1 cellular context compared by ENCODE assay signal in genomic region chr10:114239117-114239993, GRCh38.
TF ChIP-seq lines count a peak whose summit lies in the region.

Gene VWA2, plus strand, starts transcription at chr10:114239254. Its CDS starts 9,460 bp downstream, at chr10:114248714.

TF ChIP-seq in HEK293, 187 proteins besides CTCF, POLR2A, EP300 and RAD21 (continued from another document):
- TF ChIP-seq HOXD13 (CRISPR knock-in tag; IDR thresholded peaks at IDR 0.05; ENCODE audit: borderline replicate concordance): no peak
- TF ChIP-seq ZNF645 (tag by site-specific recombination; IDR thresholded peaks at IDR 0.05): no peak
- TF ChIP-seq HOXA7 (CRISPR knock-in tag; IDR thresholded peaks at IDR 0.05; ENCODE audit: borderline replicate concordance): no peak
- TF ChIP-seq SALL2 (tag by site-specific recombination; IDR thresholded peaks at IDR 0.05; ENCODE audit: borderline replicate concordance): no peak
- no peak for TF ChIP-seq ZNF747 (tag by site-specific recombination; IDR thresholded peaks at IDR 0.05)
- TF ChIP-seq ZEB2 (tag by site-specific recombination; IDR thresholded peaks at IDR 0.05): peak; percentile 44; the same call in 1 of the 2 replicates
- no peak for TF ChIP-seq ZNF18 (tag by site-specific recombination; IDR thresholded peaks at IDR 0.05)
- TF ChIP-seq ZNF501 (tag by site-specific recombination; IDR thresholded peaks at IDR 0.05): 0 out of 2 replicates have a peak, but pooled peaks have one; percentile 35
- TF ChIP-seq ZNF777 (tag by site-specific recombination; IDR thresholded peaks at IDR 0.05; ENCODE audit: borderline replicate concordance): no peak
- TF ChIP-seq ZNF223 (tag by site-specific recombination; IDR thresholded peaks at IDR 0.05): no peak
- TF ChIP-seq ZNF133 (tag by site-specific recombination; IDR thresholded peaks at IDR 0.05): no peak
- TF ChIP-seq ZNF426 (tag by site-specific recombination; IDR thresholded peaks at IDR 0.05): 0 out of 2 replicates have a peak, but pooled peaks have one; percentile 6
- no peak for TF ChIP-seq GLI2 (tag by site-specific recombination; IDR thresholded peaks at IDR 0.05; ENCODE audit: borderline replicate concordance, low read depth)
- TF ChIP-seq TSHZ1 (tag by site-specific recombination; IDR thresholded peaks at IDR 0.05; ENCODE audit: borderline replicate concordance): no peak
- 0 out of 2 replicates have a peak, but pooled peaks have one; percentile 23 for TF ChIP-seq KLF16 (tag by site-specific recombination; IDR thresholded peaks at IDR 0.05)
- TF ChIP-seq ZNF561 (tag by site-specific recombination; IDR thresholded peaks at IDR 0.05; ENCODE audit: borderline replicate concordance): peak; percentile 19; the same call in 1 of the 2 replicates
- peak; percentile 72 for TF ChIP-seq ZBTB8A (tag by site-specific recombination; IDR thresholded peaks at IDR 0.05)
- peak; percentile 80 for TF ChIP-seq WT1 (tag by site-specific recombination; IDR thresholded peaks at IDR 0.05)
